Comparison of ENCODE assay signal across 1 cellular context in the genomic region with DNA sequence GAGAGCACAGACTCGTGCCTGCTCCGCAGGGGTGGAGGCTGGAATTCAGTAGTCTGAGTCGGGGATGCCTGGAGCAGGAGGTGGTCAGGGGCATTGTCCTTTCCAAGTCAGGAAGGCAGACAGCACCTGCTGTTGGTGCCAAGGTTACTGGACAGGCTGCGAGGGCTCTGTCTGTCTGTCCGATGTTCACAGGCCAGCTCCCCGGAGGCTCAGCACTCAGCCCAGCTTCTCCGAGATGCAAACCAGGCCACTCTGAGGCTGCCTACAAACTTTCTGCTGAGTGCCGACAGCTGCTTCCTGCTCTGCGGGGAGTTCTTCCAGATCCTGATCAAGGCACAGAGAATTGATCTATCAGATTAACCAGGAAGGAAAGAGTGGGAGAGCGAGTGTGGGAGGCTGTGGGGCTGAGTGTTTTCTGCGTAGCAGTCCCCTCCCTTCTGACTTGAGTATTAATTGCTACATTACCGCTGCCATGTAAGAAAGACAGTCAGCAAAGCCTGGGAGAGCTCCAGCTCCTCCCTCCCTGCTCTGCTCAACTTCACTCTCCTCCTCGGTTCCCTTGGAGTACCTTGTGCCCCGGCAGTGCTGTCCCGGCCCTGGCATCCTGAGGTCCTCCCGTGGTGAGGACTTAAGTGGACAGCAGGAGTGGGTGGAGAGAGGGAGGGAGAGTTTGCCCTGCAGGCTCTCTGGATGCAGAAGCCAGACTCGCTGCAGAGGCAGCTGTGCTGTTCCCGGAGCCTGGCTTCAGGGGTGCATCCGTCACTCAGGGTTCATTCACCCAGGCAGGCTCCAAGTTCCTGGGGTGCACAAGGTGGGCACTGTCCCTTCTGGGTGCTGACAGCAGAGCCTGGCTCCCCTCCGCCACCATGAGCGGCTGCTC.
TF ChIP-seq lines count a peak whose summit lies in the region.

No MANE protein-coding gene starts in this region.

TF ChIP-seq in GM23338, 12 proteins besides CTCF, POLR2A, EP300 and RAD21 (continued from another document):
- TF ChIP-seq, protein P1, sequence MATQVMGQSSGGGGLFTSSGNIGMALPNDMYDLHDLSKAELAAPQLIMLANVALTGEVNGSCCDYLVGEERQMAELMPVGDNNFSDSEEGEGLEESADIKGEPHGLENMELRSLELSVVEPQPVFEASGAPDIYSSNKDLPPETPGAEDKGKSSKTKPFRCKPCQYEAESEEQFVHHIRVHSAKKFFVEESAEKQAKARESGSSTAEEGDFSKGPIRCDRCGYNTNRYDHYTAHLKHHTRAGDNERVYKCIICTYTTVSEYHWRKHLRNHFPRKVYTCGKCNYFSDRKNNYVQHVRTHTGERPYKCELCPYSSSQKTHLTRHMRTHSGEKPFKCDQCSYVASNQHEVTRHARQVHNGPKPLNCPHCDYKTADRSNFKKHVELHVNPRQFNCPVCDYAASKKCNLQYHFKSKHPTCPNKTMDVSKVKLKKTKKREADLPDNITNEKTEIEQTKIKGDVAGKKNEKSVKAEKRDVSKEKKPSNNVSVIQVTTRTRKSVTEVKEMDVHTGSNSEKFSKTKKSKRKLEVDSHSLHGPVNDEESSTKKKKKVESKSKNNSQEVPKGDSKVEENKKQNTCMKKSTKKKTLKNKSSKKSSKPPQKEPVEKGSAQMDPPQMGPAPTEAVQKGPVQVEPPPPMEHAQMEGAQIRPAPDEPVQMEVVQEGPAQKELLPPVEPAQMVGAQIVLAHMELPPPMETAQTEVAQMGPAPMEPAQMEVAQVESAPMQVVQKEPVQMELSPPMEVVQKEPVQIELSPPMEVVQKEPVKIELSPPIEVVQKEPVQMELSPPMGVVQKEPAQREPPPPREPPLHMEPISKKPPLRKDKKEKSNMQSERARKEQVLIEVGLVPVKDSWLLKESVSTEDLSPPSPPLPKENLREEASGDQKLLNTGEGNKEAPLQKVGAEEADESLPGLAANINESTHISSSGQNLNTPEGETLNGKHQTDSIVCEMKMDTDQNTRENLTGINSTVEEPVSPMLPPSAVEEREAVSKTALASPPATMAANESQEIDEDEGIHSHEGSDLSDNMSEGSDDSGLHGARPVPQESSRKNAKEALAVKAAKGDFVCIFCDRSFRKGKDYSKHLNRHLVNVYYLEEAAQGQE (IDR thresholded peaks at IDR 0.05; ENCODE audit: unreplicated experiment): no peak
- TF ChIP-seq JUNB (IDR thresholded peaks at IDR 0.05; ENCODE audit: unreplicated experiment): no peak
- TF ChIP-seq, protein P2, sequence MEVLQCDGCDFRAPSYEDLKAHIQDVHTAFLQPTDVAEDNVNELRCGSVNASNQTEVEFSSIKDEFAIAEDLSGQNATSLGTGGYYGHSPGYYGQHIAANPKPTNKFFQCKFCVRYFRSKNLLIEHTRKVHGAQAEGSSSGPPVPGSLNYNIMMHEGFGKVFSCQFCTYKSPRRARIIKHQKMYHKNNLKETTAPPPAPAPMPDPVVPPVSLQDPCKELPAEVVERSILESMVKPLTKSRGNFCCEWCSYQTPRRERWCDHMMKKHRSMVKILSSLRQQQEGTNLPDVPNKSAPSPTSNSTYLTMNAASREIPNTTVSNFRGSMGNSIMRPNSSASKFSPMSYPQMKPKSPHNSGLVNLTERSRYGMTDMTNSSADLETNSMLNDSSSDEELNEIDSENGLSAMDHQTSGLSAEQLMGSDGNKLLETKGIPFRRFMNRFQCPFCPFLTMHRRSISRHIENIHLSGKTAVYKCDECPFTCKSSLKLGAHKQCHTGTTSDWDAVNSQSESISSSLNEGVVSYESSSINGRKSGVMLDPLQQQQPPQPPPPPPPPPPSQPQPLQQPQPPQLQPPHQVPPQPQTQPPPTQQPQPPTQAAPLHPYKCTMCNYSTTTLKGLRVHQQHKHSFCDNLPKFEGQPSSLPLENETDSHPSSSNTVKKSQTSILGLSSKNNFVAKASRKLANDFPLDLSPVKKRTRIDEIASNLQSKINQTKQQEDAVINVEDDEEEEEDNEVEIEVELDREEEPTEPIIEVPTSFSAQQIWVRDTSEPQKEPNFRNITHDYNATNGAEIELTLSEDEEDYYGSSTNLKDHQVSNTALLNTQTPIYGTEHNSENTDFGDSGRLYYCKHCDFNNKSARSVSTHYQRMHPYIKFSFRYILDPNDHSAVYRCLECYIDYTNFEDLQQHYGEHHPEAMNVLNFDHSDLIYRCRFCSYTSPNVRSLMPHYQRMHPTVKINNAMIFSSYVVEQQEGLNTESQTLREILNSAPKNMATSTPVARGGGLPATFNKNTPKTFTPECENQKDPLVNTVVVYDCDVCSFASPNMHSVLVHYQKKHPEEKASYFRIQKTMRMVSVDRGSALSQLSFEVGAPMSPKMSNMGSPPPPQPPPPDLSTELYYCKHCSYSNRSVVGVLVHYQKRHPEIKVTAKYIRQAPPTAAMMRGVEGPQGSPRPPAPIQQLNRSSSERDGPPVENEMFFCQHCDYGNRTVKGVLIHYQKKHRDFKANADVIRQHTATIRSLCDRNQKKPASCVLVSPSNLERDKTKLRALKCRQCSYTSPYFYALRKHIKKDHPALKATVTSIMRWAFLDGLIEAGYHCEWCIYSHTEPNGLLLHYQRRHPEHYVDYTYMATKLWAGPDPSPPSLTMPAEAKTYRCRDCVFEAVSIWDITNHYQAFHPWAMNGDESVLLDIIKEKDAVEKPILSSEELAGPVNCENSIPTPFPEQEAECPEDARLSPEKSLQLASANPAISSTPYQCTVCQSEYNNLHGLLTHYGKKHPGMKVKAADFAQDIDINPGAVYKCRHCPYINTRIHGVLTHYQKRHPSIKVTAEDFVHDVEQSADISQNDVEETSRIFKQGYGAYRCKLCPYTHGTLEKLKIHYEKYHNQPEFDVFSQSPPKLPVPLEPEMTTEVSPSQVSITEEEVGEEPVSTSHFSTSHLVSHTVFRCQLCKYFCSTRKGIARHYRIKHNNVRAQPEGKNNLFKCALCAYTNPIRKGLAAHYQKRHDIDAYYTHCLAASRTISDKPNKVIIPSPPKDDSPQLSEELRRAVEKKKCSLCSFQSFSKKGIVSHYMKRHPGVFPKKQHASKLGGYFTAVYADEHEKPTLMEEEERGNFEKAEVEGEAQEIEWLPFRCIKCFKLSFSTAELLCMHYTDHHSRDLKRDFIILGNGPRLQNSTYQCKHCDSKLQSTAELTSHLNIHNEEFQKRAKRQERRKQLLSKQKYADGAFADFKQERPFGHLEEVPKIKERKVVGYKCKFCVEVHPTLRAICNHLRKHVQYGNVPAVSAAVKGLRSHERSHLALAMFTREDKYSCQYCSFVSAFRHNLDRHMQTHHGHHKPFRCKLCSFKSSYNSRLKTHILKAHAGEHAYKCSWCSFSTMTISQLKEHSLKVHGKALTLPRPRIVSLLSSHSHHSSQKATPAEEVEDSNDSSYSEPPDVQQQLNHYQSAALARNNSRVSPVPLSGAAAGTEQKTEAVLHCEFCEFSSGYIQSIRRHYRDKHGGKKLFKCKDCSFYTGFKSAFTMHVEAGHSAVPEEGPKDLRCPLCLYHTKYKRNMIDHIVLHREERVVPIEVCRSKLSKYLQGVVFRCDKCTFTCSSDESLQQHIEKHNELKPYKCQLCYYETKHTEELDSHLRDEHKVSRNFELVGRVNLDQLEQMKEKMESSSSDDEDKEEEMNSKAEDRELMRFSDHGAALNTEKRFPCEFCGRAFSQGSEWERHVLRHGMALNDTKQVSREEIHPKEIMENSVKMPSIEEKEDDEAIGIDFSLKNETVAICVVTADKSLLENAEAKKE (CRISPR knock-in tag; IDR thresholded peaks at IDR 0.05): no peak
- no peak for TF ChIP-seq EZH2 (IDR thresholded peaks at IDR 0.05; ENCODE audit: low read depth, unreplicated experiment)
- TF ChIP-seq CREB1 (CRISPR knock-in tag; IDR thresholded peaks at IDR 0.05; ENCODE audit: low read depth): no peak
- no peak for TF ChIP-seq ZNF114 (CRISPR knock-in tag; IDR thresholded peaks at IDR 0.05)
- no peak for TF ChIP-seq NANOG (IDR thresholded peaks at IDR 0.05; ENCODE audit: borderline replicate concordance)
- TF ChIP-seq, protein P3, sequence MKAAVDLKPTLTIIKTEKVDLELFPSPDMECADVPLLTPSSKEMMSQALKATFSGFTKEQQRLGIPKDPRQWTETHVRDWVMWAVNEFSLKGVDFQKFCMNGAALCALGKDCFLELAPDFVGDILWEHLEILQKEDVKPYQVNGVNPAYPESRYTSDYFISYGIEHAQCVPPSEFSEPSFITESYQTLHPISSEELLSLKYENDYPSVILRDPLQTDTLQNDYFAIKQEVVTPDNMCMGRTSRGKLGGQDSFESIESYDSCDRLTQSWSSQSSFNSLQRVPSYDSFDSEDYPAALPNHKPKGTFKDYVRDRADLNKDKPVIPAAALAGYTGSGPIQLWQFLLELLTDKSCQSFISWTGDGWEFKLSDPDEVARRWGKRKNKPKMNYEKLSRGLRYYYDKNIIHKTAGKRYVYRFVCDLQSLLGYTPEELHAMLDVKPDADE (IDR thresholded peaks at IDR 0.05): no peak
- TF ChIP-seq ZNF331 (CRISPR knock-in tag; IDR thresholded peaks at IDR 0.05; ENCODE audit: low read depth): no peak
- TF ChIP-seq POLR2AphosphoS5 (IDR thresholded peaks at IDR 0.05; ENCODE audit: low read depth): no peak
